9 cellular contexts compared by ENCODE assay signal in the genomic region with DNA sequence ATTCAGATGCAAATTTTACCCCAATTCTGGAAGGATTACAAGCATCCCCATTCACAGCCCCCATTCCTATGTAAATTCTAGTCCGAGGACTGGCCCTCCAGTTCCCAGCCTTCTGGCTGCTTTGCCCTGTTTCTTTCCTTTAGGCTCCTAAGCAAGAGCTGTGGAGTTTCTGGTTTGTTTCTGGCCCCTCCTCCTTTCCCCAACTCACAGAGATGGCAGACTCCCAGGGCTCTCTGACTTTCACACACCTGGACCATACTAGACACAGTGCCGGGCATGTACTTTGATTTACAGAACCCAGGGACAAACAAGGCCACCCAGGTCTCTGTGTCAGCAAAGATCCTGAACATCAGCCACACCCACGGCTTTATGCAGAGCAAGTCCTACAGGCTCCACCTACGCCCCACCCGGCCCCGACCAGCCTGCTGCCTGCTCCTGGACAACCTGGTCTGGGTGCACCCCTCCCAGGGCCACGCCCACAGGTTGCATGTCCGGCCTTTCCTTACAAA.
DNase-seq lines count a peak whose midpoint lies in the region; ATAC-seq, FAIRE-seq and TF ChIP-seq lines count a peak whose summit lies in the region.
"Had no signal": no experiment of that assay in that cellular context is flagged by ENCODE, and none has a peak within 500 bp of the region (broad histone marks: within the 10 kb centered on the region; RNA-seq: fewer than 3 reads in every experiment).

No MANE protein-coding gene starts in this region.

- intact Hi-C loops in mucosa of descending colon (cut with DNase I, micrococcal nuclease), result no loop called here

- H3K27ac ChIP-seq in smooth muscle cell (ENCODE audit: low read depth), result no peak overlapping the region

- FAIRE-seq in bronchial epithelial cell (lab: Jason Lieb, UNC), result no peak

- no peak overlapping the region for H2AFZ ChIP-seq in smooth muscle cell (ENCODE audit: low read depth)

- no peak for TF ChIP-seq CTCF in bronchial epithelial cell (IDR thresholded peaks at IDR 0.05; ENCODE audit: insufficient read depth, low read length, severe bottlenecking)
- TF ChIP-seq CTCF in mucosa of descending colon (IDR thresholded peaks at IDR 0.05), result no peak
- TF ChIP-seq CTCF in omental fat pad (IDR thresholded peaks at IDR 0.05), result no peak
- no peak for TF ChIP-seq CTCF in smooth muscle cell (IDR thresholded peaks at IDR 0.05; ENCODE audit: borderline replicate concordance, insufficient read depth, poor library complexity, severe bottlenecking)

- H3K4me2 ChIP-seq in smooth muscle cell, result no peak overlapping the region

- H3F3A ChIP-seq in smooth muscle cell (ENCODE audit: low read depth), result no peaks in the 10 kb centered on the region

- WGBS in smooth muscle cell (ENCODE audit: low lambda C conversion rate), result 25% methylated on average over 8 of the region's 8 CpGs

- H3K27me3 ChIP-seq in bronchial epithelial cell (ENCODE audit: control insufficient read depth, insufficient read depth, low read length) (peaks cover 2% of the 10 kb centered on the region), smooth muscle cell (ENCODE audit: low read depth) (no peaks in the 10 kb centered on the region)

- no peaks in the 10 kb centered on the region for H3K79me2 ChIP-seq in smooth muscle cell (ENCODE audit: low read depth)

- H3K4me1 ChIP-seq in mucosa of descending colon (ENCODE audit: low read depth), result peaks cover 63% of the 10 kb centered on the region
- H3K4me1 ChIP-seq in smooth muscle cell (ENCODE audit: low read depth), result peaks cover 26% of the 10 kb centered on the region

- H3K4me3 ChIP-seq in bronchial epithelial cell (ENCODE audit: low read depth, low read length) (no peak overlapping the region), mucosa of descending colon (no peak overlapping the region), smooth muscle cell (no peak overlapping the region)

- ATAC-seq in mucosa of descending colon (peak; percentile 85), omental fat pad (ENCODE audit: low FRiP score) (no peak), HG03175 (IDR thresholded peaks at IDR 0.05; ENCODE audit: unreplicated experiment) (no peak)
- ATAC-seq: activated naive CD4-positive, alpha-beta T cell treated with anti-CD3 and anti-CD28 coated beads, Interleukin-2, amount 50 U/mL, for 72 hours had no signal

- no peaks in the 10 kb centered on the region for H3K36me3 ChIP-seq in bronchial epithelial cell (ENCODE audit: control insufficient read depth, insufficient read depth, low read length)
- H3K36me3 ChIP-seq in mucosa of descending colon (ENCODE audit: low read depth), result no peaks in the 10 kb centered on the region
- H3K36me3 ChIP-seq in smooth muscle cell (ENCODE audit: low read depth), result no peaks in the 10 kb centered on the region

- H4K20me1 ChIP-seq in smooth muscle cell (ENCODE audit: low read depth), result no peaks in the 10 kb centered on the region

- H3K9ac ChIP-seq in smooth muscle cell (ENCODE audit: low read depth), result no peak overlapping the region

- H3K9me3 ChIP-seq in mucosa of descending colon, result no peaks in the 10 kb centered on the region
- no peaks in the 10 kb centered on the region for H3K9me3 ChIP-seq in smooth muscle cell (replicated peaks; ENCODE audit: low read depth)

- DNase-seq in DMS153 treated with DMSO at 0.1 percent for 48 hours (lab: John Stamatoyannopoulos, UW; ENCODE audit: unreplicated experiment), result peak; percentile 61
- DNase-seq in NCI-H2196 (lab: John Stamatoyannopoulos, UW; ENCODE audit: unreplicated experiment), result peak; percentile 58
- DNase-seq in bronchial epithelial cell (ENCODE audit: low read depth), result peak; percentile 44
- peak; percentile 93 to 95 (median 95) for DNase-seq in mucosa of descending colon
- no peak for DNase-seq in omental fat pad (ENCODE audit: low spot score)
- DNase-seq in smooth muscle cell (lab: John Stamatoyannopoulos, UW; ENCODE audit: unreplicated experiment), result no peak
- DNase-seq in NOMO-1 (lab: John Stamatoyannopoulos, UW; ENCODE audit: unreplicated experiment in 2 of 2), result no peak

Comparison
In these comparisons a context has a peak if more than half of its experiments do, and no peak if none do; other contexts are left out.
1. DNase-seq: peak in DMS153 treated with DMSO at 0.1 percent for 48 hours (single experiment), NCI-H2196 (single experiment), bronchial epithelial cell (single experiment) and mucosa of descending colon (3 of 3); none in omental fat pad (single experiment), smooth muscle cell (single experiment) and NOMO-1 (0 of 2).